Comparison of ENCODE assay signal across 32 cellular contexts in genomic region chr7:11394438-11394837, GRCh38.
"Had no signal": no experiment of that assay in that cellular context is flagged by ENCODE, and none has a peak within 500 bp of the region (broad histone marks: within the 10 kb centered on the region; RNA-seq: fewer than 3 reads in every experiment).

No MANE protein-coding gene starts in this region.

- H3K27me3 ChIP-seq: ascending aorta, cardiac muscle cell had no signal

- H3K4me3 Mint-ChIP-seq: activated CD4-positive, alpha-beta T cell treated with anti-CD3 and anti-CD28 coated beads for 36 hours; activated CD4-positive, alpha-beta T cell treated with anti-CD3 and anti-CD28 coated beads, Interleukin-2, amount 10 ng/mL, durations not matched to agents 7 days and 5 days; activated CD8-positive, alpha-beta T cell treated with anti-CD3 and anti-CD28 coated beads, Interleukin-2, amount 10 ng/mL, durations not matched to agents 7 days and 5 days; activated naive CD4-positive, alpha-beta T cell treated with anti-CD3 and anti-CD28 coated beads, Interleukin-2, amount 50 U/mL, for 24 hours; activated naive CD8-positive, alpha-beta T cell treated with anti-CD3 and anti-CD28 coated beads, Interleukin-2, amount 10 ng/mL, durations not matched to agents 7 days and 5 days; activated T-cell treated with anti-CD3 and anti-CD28 coated beads, Interleukin-2, amount 50 U/mL, for 24 hours; WTC11 had no signal

- H3K9ac ChIP-seq: KMS-11 had no signal

- H3K4me2 ChIP-seq: KMS-11, PC-9 had no signal

- H3K27ac Mint-ChIP-seq: activated CD4-positive, alpha-beta T cell treated with anti-CD3 and anti-CD28 coated beads for 36 hours; activated CD4-positive, alpha-beta T cell treated with anti-CD3 and anti-CD28 coated beads, Interleukin-2, amount 10 ng/mL, durations not matched to agents 7 days and 5 days; activated CD8-positive, alpha-beta T cell treated with anti-CD3 and anti-CD28 coated beads, Interleukin-2, amount 10 ng/mL, durations not matched to agents 7 days and 5 days; activated naive CD4-positive, alpha-beta T cell treated with anti-CD3 and anti-CD28 coated beads, Interleukin-2, amount 50 U/mL, for 24 hours; activated naive CD8-positive, alpha-beta T cell treated with anti-CD3 and anti-CD28 coated beads, Interleukin-2, amount 10 ng/mL, durations not matched to agents 7 days and 5 days; activated T-cell treated with anti-CD3 and anti-CD28 coated beads, Interleukin-2, amount 50 U/mL, for 24 hours; activated T-helper 2 cell treated with anti-CD3 and anti-CD28 coated beads, Interferon-gamma antibody, Interleukin-2, Interleukin-4, amounts not matched to agents 10 μg/mL and 5 μg/mL and 100 μg/mL, durations not matched to agents 14 hours and 24 hours and 36 hours; WTC11 had no signal

- H3K9me3 ChIP-seq: ascending aorta had no signal

- H3K4me1 ChIP-seq: ascending aorta had no signal

- H2AFZ ChIP-seq: PC-9 had no signal

- H3K4me1 Mint-ChIP-seq: activated CD4-positive, alpha-beta T cell treated with anti-CD3 and anti-CD28 coated beads for 36 hours; activated CD4-positive, alpha-beta T cell treated with anti-CD3 and anti-CD28 coated beads, Interleukin-2, amount 10 ng/mL, durations not matched to agents 7 days and 5 days; activated naive CD4-positive, alpha-beta T cell treated with anti-CD3 and anti-CD28 coated beads, Interleukin-2, amount 50 U/mL, for 24 hours; activated naive CD8-positive, alpha-beta T cell treated with anti-CD3 and anti-CD28 coated beads, Interleukin-2, amount 10 ng/mL, durations not matched to agents 7 days and 5 days; WTC11 had no signal

- H3K36me3 ChIP-seq: ascending aorta, cardiac muscle cell had no signal

- H3K9me3 Mint-ChIP-seq: activated CD4-positive, alpha-beta T cell treated with anti-CD3 and anti-CD28 coated beads, Interleukin-2, amount 10 ng/mL, durations not matched to agents 7 days and 5 days had no signal

- H3K36me3 Mint-ChIP-seq: activated naive CD4-positive, alpha-beta T cell treated with anti-CD3 and anti-CD28 coated beads, Interleukin-2, amount 50 U/mL, for 24 hours; activated naive CD8-positive, alpha-beta T cell treated with anti-CD3 and anti-CD28 coated beads, Interleukin-2, amount 10 ng/mL, durations not matched to agents 7 days and 5 days had no signal

- H3K27ac ChIP-seq: ascending aorta, cardiac muscle cell, KMS-11, PC-9 had no signal

- H3K27me3 Mint-ChIP-seq: activated CD4-positive, alpha-beta T cell treated with anti-CD3 and anti-CD28 coated beads for 36 hours; activated CD4-positive, alpha-beta T cell treated with anti-CD3 and anti-CD28 coated beads, Interleukin-2, amount 10 ng/mL, durations not matched to agents 7 days and 5 days; activated naive CD4-positive, alpha-beta T cell treated with anti-CD3 and anti-CD28 coated beads, Interleukin-2, amount 50 U/mL, for 24 hours; activated naive CD8-positive, alpha-beta T cell treated with anti-CD3 and anti-CD28 coated beads, Interleukin-2, amount 10 ng/mL, durations not matched to agents 7 days and 5 days had no signal

- ATAC-seq: activated CD4-positive, alpha-beta T cell treated with anti-CD3 and anti-CD28 coated beads for 36 hours; activated CD4-positive, CD25-positive, alpha-beta regulatory T cell treated with anti-CD3 and anti-CD28 coated beads, Interleukin-2, amount 50 U/mL, for 24 hours; activated CD8-positive, alpha-beta T cell treated with anti-CD3 and anti-CD28 coated beads, Interleukin-2, amount 10 ng/mL, durations not matched to agents 7 days and 5 days; WTC11 had no signal

- DNase-seq: activated CD4-positive, alpha-beta T cell treated with anti-CD3 and anti-CD28 coated beads for 36 hours; activated CD4-positive, alpha-beta T cell treated with anti-CD3 and anti-CD28 coated beads, Interleukin-2, amount 10 ng/mL, durations not matched to agents 7 days and 5 days; activated CD4-positive, alpha-beta T cell treated with anti-CD3 and anti-CD28 coated beads, Interleukin-2, amount 50 U/mL, for 48 hours; activated CD8-positive, alpha-beta T cell treated with anti-CD3 and anti-CD28 coated beads, Interleukin-2, amount 10 ng/mL, durations not matched to agents 7 days and 5 days; activated gamma-delta T cell; activated naive CD4-positive, alpha-beta T cell treated with Interleukin-2 at 50 U/mL for 16 hours; activated naive CD8-positive, alpha-beta T cell treated with anti-CD3 and anti-CD28 coated beads, Interleukin-2, amount 10 ng/mL, durations not matched to agents 7 days and 5 days; activated T-cell treated with anti-CD3 and anti-CD28 coated beads, Interleukin-2, amount 50 U/mL, for 24 hours; amygdala; MM.1S; MV-4-11; NCI-H1092 treated with DMSO at 0.1 percent for 48 hours; NCI-H1417; NCI-H146; NCI-H187; NCI-H2029 treated with DMSO at 0.1 percent for 48 hours; NCI-H2107; NCI-H2171; NCI-H510A; NCI-H526; NCI-H748 treated with DMSO at 0.1 percent for 48 hours; NK-92 treated with Interleukin-12 subunit alpha and Interleukin-12 subunit beta, amount 100 ng/mL, for 24 hours; PC-9; Right ventricle myocardium superior; T1000 had no signal

- H3K4me3 ChIP-seq: ascending aorta, cardiac muscle cell, PC-9 had no signal
